ENCODE assay signal across 7 cellular contexts in genomic region chr2:219997341-219997851, GRCh38.
DNase-seq lines count a peak whose midpoint lies in the region; ATAC-seq and TF ChIP-seq lines count a peak whose summit lies in the region.

No MANE protein-coding gene starts in this region.

- in situ Hi-C loops in transverse colon (cut with MboI; ENCODE audit: low pct_ligation_motif_present in 1 of 4, low pct_unique_long_range_greater_than_20kb in 1 of 4, low sequenced_read_pairs in 3 of 4): no loop called here

- DNase-seq in GM10266 (ENCODE audit: extremely low spot score): no peak
- DNase-seq in LNCaP clone FGC (ENCODE audit: low read depth): no peak
- DNase-seq in ascending aorta (ENCODE audit: low spot score in 2 of 2): peak in 1 of 2 donors; percentile 64
- no peak for DNase-seq in lower lobe of right lung
- no peak for DNase-seq in stimulated activated naive CD4-positive, alpha-beta T cell (lab: John Stamatoyannopoulos, UW)
- no peak for DNase-seq in transverse colon

- TF ChIP-seq EP300 in transverse colon (IDR thresholded peaks at IDR 0.05; ENCODE audit: low read depth): no peak

- intact Hi-C loops in ascending aorta (cut with DNase I) (no loop called here), lower lobe of right lung (cut with DNase I) (no loop called here), transverse colon (cut with DNase I; ENCODE audit: low total_unique reads) (no loop called here)

- H3K4me3 ChIP-seq in LNCaP clone FGC (ENCODE audit: low read depth, low read length): no peak overlapping the region
- H3K4me3 ChIP-seq in ascending aorta: no peak overlapping the region
- H3K4me3 ChIP-seq in lower lobe of right lung: no peak overlapping the region
- no peak overlapping the region for H3K4me3 ChIP-seq in transverse colon

- no peaks in the 10 kb centered on the region for H3K36me3 ChIP-seq in ascending aorta
- no peaks in the 10 kb centered on the region for H3K36me3 ChIP-seq in lower lobe of right lung
- H3K36me3 ChIP-seq in transverse colon: no peaks in the 10 kb centered on the region

- H3K4me1 ChIP-seq in ascending aorta (no peaks in the 10 kb centered on the region), lower lobe of right lung (no peaks in the 10 kb centered on the region), transverse colon (no peaks in the 10 kb centered on the region)

- TF ChIP-seq CTCF in GM10266 (IDR thresholded peaks at IDR 0.05; ENCODE audit: control insufficient read depth, insufficient read depth, low read depth, missing control alignments) (peak; percentile 36), LNCaP clone FGC (IDR thresholded peaks at IDR 0.05; ENCODE audit: control insufficient read depth, extremely low read depth, insufficient read depth) (peak; percentile 47), ascending aorta (IDR thresholded peaks at IDR 0.05) (peak; percentile 16 to 51 (median 36)), lower lobe of right lung (IDR thresholded peaks at IDR 0.05) (peak; percentile 23), transverse colon (IDR thresholded peaks at IDR 0.05) (no peak)

- no peak for TF ChIP-seq POLR2A in transverse colon (IDR thresholded peaks at IDR 0.05)

- ATAC-seq in lower lobe of right lung: peak; percentile 23 to 52
- ATAC-seq in GM21529 (IDR thresholded peaks at IDR 0.05; ENCODE audit: unreplicated experiment): no peak

- no peaks in the 10 kb centered on the region for H3K9me3 ChIP-seq in ascending aorta
- no peaks in the 10 kb centered on the region for H3K9me3 ChIP-seq in lower lobe of right lung
- no peaks in the 10 kb centered on the region for H3K9me3 ChIP-seq in transverse colon

- WGBS in transverse colon (ENCODE audit: low coverage in 1 of 2), 2 donors: 60 to 64% methylated on average over 3 to 13 of the region's 13 CpGs

- H3K27ac ChIP-seq in ascending aorta (no peak overlapping the region), lower lobe of right lung (no peak overlapping the region), transverse colon (no peak overlapping the region)

- H3K27me3 ChIP-seq in ascending aorta: no peaks in the 10 kb centered on the region
- H3K27me3 ChIP-seq in lower lobe of right lung (ENCODE audit: low read depth): no peaks in the 10 kb centered on the region
- no peaks in the 10 kb centered on the region for H3K27me3 ChIP-seq in transverse colon

Comparison
In these comparisons a context has a peak if more than half of its experiments do, and no peak if none do; other contexts are left out.
1. CTCF ChIP-seq: peak in GM10266 (single experiment), LNCaP clone FGC (single experiment), ascending aorta (3 of 3) and lower lobe of right lung (single experiment); none in transverse colon (0 of 5).